ENCODE assay signal across 8 cellular contexts in genomic region chr16:53099318-53100130, GRCh38. TPM values are rescaled to one million over a fixed set of nuclear protein-coding genes. Genes with fewer than 3 reads are reported as not detected.
DNase-seq lines count a peak whose midpoint lies in the region; ATAC-seq, FAIRE-seq and TF ChIP-seq lines count a peak whose summit lies in the region.

No MANE protein-coding gene starts in this region.

- no peak for TF ChIP-seq CTCF in chondrocyte (IDR thresholded peaks at IDR 0.05)
- peak; percentile 8 for TF ChIP-seq CTCF in kidney (IDR thresholded peaks at IDR 0.05; ENCODE audit: borderline replicate concordance, extremely low read depth, insufficient read depth)

- no peaks in the 10 kb centered on the region for H3K27me3 Mint-ChIP-seq in chondrocyte (ENCODE audit: low read depth)

- peak overlapping the region; percentile 87 to 93 for H3K27ac ChIP-seq in kidney (ENCODE audit: low read depth in 2 of 2, low read length in 2 of 2)

- DNase-seq in 8988T, result peak; percentile 60
- DNase-seq in NCI-H2171 treated with DMSO at 0.1 percent for 48 hours (lab: John Stamatoyannopoulos, UW), result peak; percentile 99
- peak; percentile 95 for DNase-seq in chondrocyte (ENCODE audit: low spot score)
- DNase-seq in kidney, result peak; percentile 97
- DNase-seq in stimulated activated CD4-positive, alpha-beta T cell treated with anti-CD3 and anti-CD28 coated beads, Interleukin-12 subunit alpha, Interleukin-12 subunit beta, amount 100 ng/mL, for 48 hours (ENCODE audit: low read depth in 2 of 3, low spot score in 1 of 3), result peak; percentile 30 to 48 (median 36)

- no peaks in the 10 kb centered on the region for H3K9me3 ChIP-seq in kidney (ENCODE audit: control insufficient read depth in 1 of 2, low read length in 2 of 2)

- ATAC-seq in GM18867 (IDR thresholded peaks at IDR 0.05; ENCODE audit: unreplicated experiment) (peak; percentile 58), HG03097 (IDR thresholded peaks at IDR 0.05; ENCODE audit: low FRiP score, unreplicated experiment) (peak; percentile 46)
- peak; percentile 69 to 72 for ATAC-seq in activated CD4-positive, CD25-positive, alpha-beta regulatory T cell treated with anti-CD3 and anti-CD28 coated beads, Interleukin-2, amount 50 U/mL, for 24 hours

- no peaks in the 10 kb centered on the region for H3K9me3 Mint-ChIP-seq in chondrocyte (ENCODE audit: low read depth)

- FAIRE-seq in kidney (lab: Jason Lieb, UNC), result peak; percentile 17

- H3K4me1 Mint-ChIP-seq in chondrocyte (ENCODE audit: low read depth), result peaks cover 69% of the 10 kb centered on the region

- H3K36me3 Mint-ChIP-seq in chondrocyte (ENCODE audit: low read depth), result no peaks in the 10 kb centered on the region

- H3K4me3 Mint-ChIP-seq in chondrocyte (ENCODE audit: unreplicated experiment), result peak overlapping the region; percentile 74

- H3K9ac ChIP-seq in kidney (ENCODE audit: low read length in 2 of 2), result peak overlapping the region; percentile 34 to 42

- intact Hi-C loops in kidney (cut with DNase I), result no loop called here

- H3K27ac Mint-ChIP-seq in chondrocyte (ENCODE audit: unreplicated experiment), result peak overlapping the region; percentile 99

- peak overlapping the region; percentile 21 to 56 for H3K4me3 ChIP-seq in kidney (ENCODE audit: low read length in 2 of 2)

- no peaks in the 10 kb centered on the region for H3K36me3 ChIP-seq in kidney (ENCODE audit: control insufficient read depth in 1 of 2, insufficient read depth in 2 of 2, low read length in 2 of 2)

- peaks cover 17 to 20% of the 10 kb centered on the region in 2 donors for H3K4me1 ChIP-seq in kidney (ENCODE audit: control insufficient read depth in 1 of 2, insufficient read depth in 1 of 2, low read depth in 1 of 2, low read length in 2 of 2)

RNA-seq across cellular contexts. Expression of gene CHD9, which starts 44.7 kb away (rescaled TPM):
- total RNA-seq in chondrocyte (68.6 to 116 TPM (median 72.7 TPM) in 3 replicates), kidney (83.7 TPM)
- polyA plus RNA-seq in kidney (ENCODE audit: insufficient read depth, low read depth, low replicate concordance), result 9.4 TPM

RNA-seq across cellular contexts. Expression of gene CHD9NB, which starts 46.8 kb away (rescaled TPM):
- 0.85 to 3.1 TPM (median 1.5 TPM) in 3 replicates for total RNA-seq in chondrocyte
- 26.2 TPM for total RNA-seq in kidney
- polyA plus RNA-seq in kidney (ENCODE audit: insufficient read depth, low read depth, low replicate concordance), result 9.8 TPM

Comparison
In these comparisons a context has a peak if more than half of its experiments do, and no peak if none do; other contexts are left out.
1. Peak in every context shown above with its lines: DNase-seq, ATAC-seq, H3K4me3 ChIP-seq and H3K27ac ChIP-seq.
2. DNase-seq: peak in every context shown above with its lines; median percentile 99 in NCI-H2171 treated with DMSO at 0.1 percent for 48 hours; 97 in kidney; 95 in chondrocyte; 60 in 8988T; 36 in stimulated activated CD4-positive, alpha-beta T cell treated with anti-CD3 and anti-CD28 coated beads, Interleukin-12 subunit alpha, Interleukin-12 subunit beta, amount 100 ng/mL, for 48 hours.